In genomic region chr9:75089369-75089766, GRCh38 we compare ENCODE assay signal across 9 cellular contexts. TPM values are rescaled to one million over a fixed set of nuclear protein-coding genes. Genes with fewer than 3 reads are reported as not detected.
DNase-seq lines count a peak whose midpoint lies in the region; ATAC-seq and TF ChIP-seq lines count a peak whose summit lies in the region.
"Had no signal": no experiment of that assay in that cellular context is flagged by ENCODE, and none has a peak within 500 bp of the region (broad histone marks: within the 10 kb centered on the region; RNA-seq: fewer than 3 reads in every experiment).

No MANE protein-coding gene starts in this region.

- H3K27me3 Mint-ChIP-seq in activated naive CD4-positive, alpha-beta T cell treated with anti-CD3 and anti-CD28 coated beads, Interleukin-2, amount 10 ng/mL, durations not matched to agents 7 days and 5 days, result no peaks in the 10 kb centered on the region
- H3K27me3 Mint-ChIP-seq in memory B cell (no peaks in the 10 kb centered on the region), type B pancreatic cell (no peaks in the 10 kb centered on the region)

- peak overlapping the region in 3 of 4 donors; percentile 97 to 99 (median 98) for H3K27ac ChIP-seq in body of pancreas

- CTCF ChIA-PET in activated naive CD4-positive, alpha-beta T cell treated with anti-CD3 and anti-CD28 coated beads, Interleukin-2, amount 10 ng/mL, durations not matched to agents 7 days and 5 days (lab: Charles Lee), result interaction anchor here (0.7 to 1.5 kb wide), 4 partner anchors 9 to 316 kb away, joined by 3 to 4 read pairs (median 3); no protein-coding TSS in a partner anchor
- CTCF ChIA-PET in HEK293T (lab: Yijun Ruan, JAX), result no interaction called here

- H3K4me3 ChIP-seq in body of pancreas, result peak overlapping the region in 1 of 2 donors; percentile 91

- TF ChIP-seq CTCF in body of pancreas (IDR thresholded peaks at IDR 0.05) (no peak), type B pancreatic cell (conservative IDR thresholded peaks at IDR 0.05) (no peak), GM10266 (IDR thresholded peaks at IDR 0.05; ENCODE audit: control insufficient read depth, insufficient read depth, low read depth, missing control alignments) (no peak)

- peak overlapping the region; percentile 91 for H3K27ac Mint-ChIP-seq in activated naive CD4-positive, alpha-beta T cell treated with anti-CD3 and anti-CD28 coated beads, Interleukin-2, amount 10 ng/mL, durations not matched to agents 7 days and 5 days
- peak overlapping the region; percentile 77 for H3K27ac Mint-ChIP-seq in memory B cell
- peak overlapping the region; percentile 94 for H3K27ac Mint-ChIP-seq in type B pancreatic cell

- no peaks in the 10 kb centered on the region for H3K9me3 ChIP-seq in body of pancreas

- peak overlapping the region; percentile 97 for H3K4me3 Mint-ChIP-seq in activated naive CD4-positive, alpha-beta T cell treated with anti-CD3 and anti-CD28 coated beads, Interleukin-2, amount 10 ng/mL, durations not matched to agents 7 days and 5 days
- peak overlapping the region; percentile 93 for H3K4me3 Mint-ChIP-seq in memory B cell
- H3K4me3 Mint-ChIP-seq in type B pancreatic cell, result peak overlapping the region; percentile 100

- TF ChIP-seq POLR2A in body of pancreas (IDR thresholded peaks at IDR 0.05), result no peak

- ATAC-seq in body of pancreas (no peak), memory B cell (ENCODE audit: low read depth) (no peak)

- H3K36me3 ChIP-seq in body of pancreas (replicated peaks in 1 of 2; ENCODE audit: insufficient read depth in 1 of 2, low read depth in 2 of 2), result no peaks in the 10 kb centered on the region

- H3K36me3 Mint-ChIP-seq in activated naive CD4-positive, alpha-beta T cell treated with anti-CD3 and anti-CD28 coated beads, Interleukin-2, amount 10 ng/mL, durations not matched to agents 7 days and 5 days, result peaks cover 32% of the 10 kb centered on the region
- H3K36me3 Mint-ChIP-seq in memory B cell (peaks cover 3% of the 10 kb centered on the region), type B pancreatic cell (no peaks in the 10 kb centered on the region)

- POLR2A ChIA-PET in HEK293T (lab: Yijun Ruan, JAX), result no interaction called here

- WGBS in body of pancreas, 2 donors, result 9 to 10% methylated on average over 11 of the region's 11 CpGs

- DNase-seq in activated naive CD4-positive, alpha-beta T cell treated with anti-CD3 and anti-CD28 coated beads, Interleukin-2, amount 10 ng/mL, durations not matched to agents 7 days and 5 days, result no peak
- no peak for DNase-seq in activated naive CD4-positive, alpha-beta T cell treated with anti-CD3 and anti-CD28 coated beads, Interleukin-2, amount 50 U/mL, for 16 hours
- DNase-seq in body of pancreas (no peak), memory B cell (ENCODE audit: low spot score in 2 of 2) (no peak), type B pancreatic cell (ENCODE audit: extremely low spot score, unreplicated experiment) (no peak), HEK293T (ENCODE audit: extremely low spot score) (no peak), ecto neural progenitor cell (ENCODE audit: low spot score) (no peak), GM10266 (ENCODE audit: extremely low spot score) (no peak)
- DNase-seq: DMS153 had no signal

- H3K27me3 ChIP-seq in body of pancreas, result no peaks in the 10 kb centered on the region

- peaks cover 63% of the 10 kb centered on the region for H3K4me1 ChIP-seq in body of pancreas

- peaks cover 67% of the 10 kb centered on the region for H3K4me1 Mint-ChIP-seq in activated naive CD4-positive, alpha-beta T cell treated with anti-CD3 and anti-CD28 coated beads, Interleukin-2, amount 10 ng/mL, durations not matched to agents 7 days and 5 days
- peaks cover 46% of the 10 kb centered on the region for H3K4me1 Mint-ChIP-seq in memory B cell
- H3K4me1 Mint-ChIP-seq in type B pancreatic cell (ENCODE audit: unreplicated experiment), result peaks cover 33% of the 10 kb centered on the region

- intact Hi-C loops in body of pancreas (cut with DNase I), result no loop called here

- H3K9me3 Mint-ChIP-seq in activated naive CD4-positive, alpha-beta T cell treated with anti-CD3 and anti-CD28 coated beads, Interleukin-2, amount 10 ng/mL, durations not matched to agents 7 days and 5 days, result no peaks in the 10 kb centered on the region
- H3K9me3 Mint-ChIP-seq in memory B cell (no peaks in the 10 kb centered on the region), type B pancreatic cell (no peaks in the 10 kb centered on the region)

TF ChIP-seq in HEK293T, 16 proteins besides CTCF, POLR2A, EP300 and RAD21:
- TF ChIP-seq FOXM1 (IDR thresholded peaks at IDR 0.05; ENCODE audit: borderline replicate concordance) (no peak), FOXK2 (IDR thresholded peaks at IDR 0.05) (no peak), TARDBP (IDR thresholded peaks at IDR 0.05) (no peak), FOXA1 (IDR thresholded peaks at IDR 0.05) (no peak), ELF4 (IDR thresholded peaks at IDR 0.05) (no peak), L3MBTL2 (conservative IDR thresholded peaks at IDR 0.05) (no peak), CTBP1 (IDR thresholded peaks at IDR 0.05; ENCODE audit: borderline replicate concordance) (no peak), SUZ12 (IDR thresholded peaks at IDR 0.05) (no peak), ARNT (IDR thresholded peaks at IDR 0.05) (no peak)

RNA-seq across cellular contexts. Expression of gene OSTF1, which starts 1.1 kb away (rescaled TPM):
- total RNA-seq in body of pancreas (10 to 100 TPM; 10.4 to 12.9 TPM), type B pancreatic cell (ENCODE audit: low replicate concordance) (18.3 and 31.9 TPM in 2 replicates)

RNA-seq across cellular contexts. Expression of gene NMRK1, which starts 1.4 kb away (rescaled TPM):
- total RNA-seq in body of pancreas (10 to 100 TPM; 12.5 to 31.1 TPM), type B pancreatic cell (ENCODE audit: low replicate concordance) (7.5 and 8.2 TPM in 2 replicates)
